21 cellular contexts compared by ENCODE assay signal in the genomic region with DNA sequence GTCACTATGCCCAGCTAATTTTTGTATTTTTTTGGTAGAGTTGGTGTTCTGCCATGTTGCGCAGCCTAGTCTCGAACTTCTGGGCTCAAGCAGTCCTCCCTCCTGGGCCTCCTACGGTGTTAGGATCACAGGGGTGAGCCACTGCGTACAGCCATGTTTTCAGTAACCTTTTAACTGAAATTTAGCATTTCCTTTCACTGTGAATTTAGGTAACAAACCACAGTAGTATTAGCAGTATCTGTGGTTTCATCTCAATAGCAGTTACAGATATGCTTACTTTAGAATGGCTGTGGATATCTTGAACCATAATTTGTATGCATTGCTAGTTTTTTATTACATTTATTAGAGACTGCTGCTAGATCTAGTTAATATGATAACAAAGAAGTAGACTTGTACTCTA. TPM values are rescaled to one million over a fixed set of nuclear protein-coding genes. Genes with fewer than 3 reads are reported as not detected.
"Had no signal": no experiment of that assay in that cellular context is flagged by ENCODE, and none has a peak within 500 bp of the region (broad histone marks: within the 10 kb centered on the region; RNA-seq: fewer than 3 reads in every experiment).

No MANE protein-coding gene starts in this region.

- H3K27me3 ChIP-seq: dorsolateral prefrontal cortex, gastrocnemius medialis, heart right ventricle, spleen, tibial artery, upper lobe of left lung, uterus had no signal

- H3K27me3 Mint-ChIP-seq: naive thymus-derived CD4-positive, alpha-beta T cell; stimulated activated memory B cell treated with anti-CD40 and anti-IgM and Interleukin-4, amounts not matched to agents 10 μg/mL and 1 μg/mL and 100 μg/mL, for 72 hours; stimulated activated naive CD8-positive, alpha-beta T cell treated with anti-CD3 and anti-CD28 coated beads, Interleukin-15, Interleukin-2, amounts not matched to agents 100 ng/mL and 50 ng/mL, for 24 hours had no signal

- H3K27ac ChIP-seq: dorsolateral prefrontal cortex, gastrocnemius medialis, heart right ventricle, spleen, tibial artery, upper lobe of left lung, uterus had no signal

- H3K27ac Mint-ChIP-seq: naive thymus-derived CD4-positive, alpha-beta T cell; nephron progenitor cell; stimulated activated memory B cell treated with anti-CD40 and anti-IgM and Interleukin-4, amounts not matched to agents 10 μg/mL and 1 μg/mL and 100 μg/mL, for 72 hours; stimulated activated naive CD8-positive, alpha-beta T cell treated with anti-CD3 and anti-CD28 coated beads, Interleukin-15, Interleukin-2, amounts not matched to agents 100 ng/mL and 50 ng/mL, for 24 hours had no signal

- DNase-seq: dorsolateral prefrontal cortex; effector CD8-positive, alpha-beta T cell; gastrocnemius medialis; heart right ventricle; hypothalamus; kidney glomerular epithelial cell; naive thymus-derived CD4-positive, alpha-beta T cell; nephron progenitor cell; spleen; stimulated activated CD4-positive, alpha-beta T cell treated with anti-CD3 and anti-CD28 coated beads, Interleukin-15, amount 100 ng/mL, for 24 hours; stimulated activated CD4-positive, alpha-beta T cell treated with anti-CD3 and anti-CD28 coated beads, Interleukin-1b, Interleukin-23, amount 100 ng/mL, for 48 hours; stimulated activated CD4-positive, alpha-beta T cell treated with anti-CD3 and anti-CD28 coated beads, Interleukin-4, amount 100 ng/mL, for 24 hours; tibial artery; upper lobe of left lung; uterus had no signal

- H3K4me3 ChIP-seq: dorsolateral prefrontal cortex, gastrocnemius medialis, heart right ventricle, spleen, tibial artery, upper lobe of left lung, uterus had no signal

- ATAC-seq: esophagus mucosa; gastrocnemius medialis; heart right ventricle; naive thymus-derived CD4-positive, alpha-beta T cell; sciatic nerve; stimulated activated memory B cell treated with anti-CD40 and anti-IgM and Interleukin-4, amounts not matched to agents 10 μg/mL and 1 μg/mL and 100 μg/mL, for 72 hours had no signal

- H3K36me3 ChIP-seq: gastrocnemius medialis, heart right ventricle, spleen, tibial artery, upper lobe of left lung, uterus had no signal

- H3K36me3 Mint-ChIP-seq: naive thymus-derived CD4-positive, alpha-beta T cell; stimulated activated memory B cell treated with anti-CD40 and anti-IgM and Interleukin-4, amounts not matched to agents 10 μg/mL and 1 μg/mL and 100 μg/mL, for 72 hours had no signal

- H3K9me3 ChIP-seq: gastrocnemius medialis, heart right ventricle, spleen, tibial artery, upper lobe of left lung, uterus had no signal

- H3K4me3 Mint-ChIP-seq: naive thymus-derived CD4-positive, alpha-beta T cell; nephron progenitor cell; stimulated activated memory B cell treated with anti-CD40 and anti-IgM and Interleukin-4, amounts not matched to agents 10 μg/mL and 1 μg/mL and 100 μg/mL, for 72 hours; stimulated activated naive CD8-positive, alpha-beta T cell treated with anti-CD3 and anti-CD28 coated beads, Interleukin-15, Interleukin-2, amounts not matched to agents 100 ng/mL and 50 ng/mL, for 24 hours had no signal

- H3K4me1 ChIP-seq: uterus had no signal

- H3K9me3 Mint-ChIP-seq: naive thymus-derived CD4-positive, alpha-beta T cell; nephron progenitor cell; stimulated activated memory B cell treated with anti-CD40 and anti-IgM and Interleukin-4, amounts not matched to agents 10 μg/mL and 1 μg/mL and 100 μg/mL, for 72 hours; stimulated activated naive CD8-positive, alpha-beta T cell treated with anti-CD3 and anti-CD28 coated beads, Interleukin-15, Interleukin-2, amounts not matched to agents 100 ng/mL and 50 ng/mL, for 24 hours had no signal

RNA-seq across cellular contexts. Expression of gene ARHGEF15, which starts 25.9 kb away (rescaled TPM):
- total RNA-seq: fibroblast of lung; mononuclear cell; naive thymus-derived CD4-positive, alpha-beta T cell had no signal
- polyA plus RNA-seq: fibroblast of lung; naive thymus-derived CD4-positive, alpha-beta T cell had no signal
